ENCODE assay signal across 21 cellular contexts in the genomic region with DNA sequence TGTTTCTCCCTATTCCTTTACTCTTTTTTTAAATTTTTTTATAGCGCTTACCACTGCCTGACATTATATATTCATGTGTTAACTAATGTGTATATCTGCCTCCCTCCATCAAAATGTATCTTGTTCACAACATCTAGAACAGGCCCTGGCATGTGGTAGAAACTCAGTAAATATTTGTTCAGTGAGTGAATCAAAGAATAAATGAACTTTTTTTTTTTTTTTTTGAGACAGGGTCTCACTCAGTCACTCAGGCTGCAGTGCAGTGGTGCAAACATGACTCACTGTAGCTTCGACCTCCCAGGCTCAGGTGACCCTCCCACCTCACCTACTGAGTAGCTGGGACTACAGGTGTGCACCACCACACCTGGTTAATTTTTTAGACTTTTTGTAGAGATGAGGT. TPM values are rescaled to one million over a fixed set of nuclear protein-coding genes. Genes with fewer than 3 reads are reported as not detected.
A peak's percentile ranks its signal among the peaks of the same experiment; 100 is the strongest.
DNase-seq lines count a peak whose midpoint lies in the region; ATAC-seq, FAIRE-seq and TF ChIP-seq lines count a peak whose summit lies in the region.
"Had no signal": no experiment of that assay in that cellular context is flagged by ENCODE, and none has a peak within 500 bp of the region (broad histone marks: within the 10 kb centered on the region; RNA-seq: fewer than 3 reads in every experiment).

No MANE protein-coding gene starts in this region.

- H3K27me3 Mint-ChIP-seq in activated T-helper 17 cell treated with anti-CD3 and anti-CD28 coated beads, Interleukin-2, amount 50 U/mL, for 72 hours = no peaks in the 10 kb centered on the region

- no peak overlapping the region for H3K4me3 ChIP-seq in keratinocyte (ENCODE audit: control insufficient read depth in 2 of 3, extremely low read depth in 1 of 3, insufficient read depth in 2 of 3, low read depth in 1 of 3, low read length in 3 of 3)

- peak overlapping the region; percentile 63 for H3K27ac ChIP-seq in keratinocyte (ENCODE audit: control insufficient read depth, insufficient read depth, low read length)

- H3K79me2 ChIP-seq in keratinocyte (ENCODE audit: control insufficient read depth, insufficient read depth, low read length) = no peaks in the 10 kb centered on the region

- H3K36me3 Mint-ChIP-seq in activated T-helper 17 cell treated with anti-CD3 and anti-CD28 coated beads, Interleukin-2, amount 50 U/mL, for 72 hours (ENCODE audit: low read depth) = no peaks in the 10 kb centered on the region
- H3K36me3 Mint-ChIP-seq: CD14-positive monocyte had no signal

- no peaks in the 10 kb centered on the region for H3K4me1 Mint-ChIP-seq in activated T-helper 17 cell treated with anti-CD3 and anti-CD28 coated beads, Interleukin-2, amount 50 U/mL, for 72 hours
- H3K4me1 Mint-ChIP-seq: CD14-positive monocyte had no signal

- peak overlapping the region; percentile 61 for H3K4me2 ChIP-seq in keratinocyte (ENCODE audit: control insufficient read depth, extremely low read depth, insufficient read depth, low read depth, low read length)

- no peaks in the 10 kb centered on the region for H3K9me1 ChIP-seq in keratinocyte (ENCODE audit: control insufficient read depth, extremely low read depth, insufficient read depth, low read length)

- no peak for TF ChIP-seq CTCF in keratinocyte (optimal IDR thresholded peaks at IDR 0.05 in 1 of 3, IDR thresholded peaks at IDR 0.05 in 1 of 3, conservative IDR thresholded peaks at IDR 0.05 in 1 of 3; ENCODE audit: extremely low read depth in 1 of 3, insufficient read depth in 2 of 3, low read length in 3 of 3)

- no peaks in the 10 kb centered on the region for H3K27me3 ChIP-seq in keratinocyte (ENCODE audit: control insufficient read depth, extremely low read depth, insufficient read depth, low read length)

- H3K27ac Mint-ChIP-seq in activated T-helper 17 cell treated with anti-CD3 and anti-CD28 coated beads, Interleukin-2, amount 50 U/mL, for 72 hours = peak overlapping the region; percentile 16
- H3K27ac Mint-ChIP-seq: CD14-positive monocyte had no signal

- peaks cover 16% of the 10 kb centered on the region for H3K4me1 ChIP-seq in keratinocyte (ENCODE audit: control insufficient read depth, extremely low read depth, insufficient read depth, low read length)

- peak overlapping the region; percentile 49 for H3K9ac ChIP-seq in keratinocyte (ENCODE audit: control insufficient read depth, extremely low read depth, insufficient read depth, low read length)

- H3K9me3 ChIP-seq in keratinocyte (ENCODE audit: control insufficient read depth, low read depth, low read length) = no peaks in the 10 kb centered on the region

- ATAC-seq in activated T-helper 17 cell treated with anti-CD3 and anti-CD28 coated beads, Interleukin-2, amount 50 U/mL, for 72 hours (replicated peaks) = no peak
- ATAC-seq in activated CD4-positive, CD25-positive, alpha-beta regulatory T cell treated with anti-CD3 and anti-CD28 coated beads, Interleukin-2, amount 50 U/mL, for 24 hours = no peak

- no peak for FAIRE-seq in keratinocyte (lab: Jason Lieb, UNC)
- FAIRE-seq: H54 had no signal

- dilution Hi-C loops in keratinocyte (cut with MboI; ENCODE audit: extremely low pct_ligation_motif_present, low sequenced_read_pairs) = no loop called here

- no peaks in the 10 kb centered on the region for H3K9me3 Mint-ChIP-seq in activated T-helper 17 cell treated with anti-CD3 and anti-CD28 coated beads, Interleukin-2, amount 50 U/mL, for 72 hours

- DNase-seq in NCI-H526 treated with DMSO at 0.1 percent for 48 hours (lab: John Stamatoyannopoulos, UW) (peak; percentile 23), NCI-H526 (lab: John Stamatoyannopoulos, UW) (no peak), keratinocyte (ENCODE audit: low read depth, low spot score) (no peak), Ammon's horn (ENCODE audit: low spot score) (no peak), T1000 (lab: John Stamatoyannopoulos, UW) (no peak)
- DNase-seq: 8988T, AML-193, EL, GF-D8, KBM-7, NCI-H1092, NCI-H1436, NCI-H187 treated with DMSO at 0.1 percent for 48 hours, NCI-H510A treated with DMSO at 0.1 percent for 48 hours, OCI-M1, Right ventricle myocardium superior, SW 1271 had no signal

- peak overlapping the region; percentile 64 for H2AFZ ChIP-seq in keratinocyte (ENCODE audit: control insufficient read depth, low read length)

- H3K4me3 Mint-ChIP-seq in activated T-helper 17 cell treated with anti-CD3 and anti-CD28 coated beads, Interleukin-2, amount 50 U/mL, for 72 hours = no peak overlapping the region
- H3K4me3 Mint-ChIP-seq: CD14-positive monocyte had no signal

- H4K20me1 ChIP-seq in keratinocyte (ENCODE audit: control insufficient read depth, extremely low read depth, insufficient read depth, low read length) = no peaks in the 10 kb centered on the region

- H3K36me3 ChIP-seq in keratinocyte (ENCODE audit: control insufficient read depth in 2 of 2, extremely low read depth in 1 of 2, insufficient read depth in 2 of 2, low read length in 2 of 2) = no peaks in the 10 kb centered on the region

RNA-seq across cellular contexts. Expression of gene CALD1, which starts 7.5 kb away (rescaled TPM):
- 10 to 100 TPM in 1 of 2 donors, 1 to 10 TPM in 1; 4.0 to 27.2 TPM for total RNA-seq in activated T-helper 17 cell treated with anti-CD3 and anti-CD28 coated beads, Interleukin-2, amount 50 U/mL, for 72 hours
- 169 to 229 TPM (median 198 TPM) in 3 replicates for polyA plus RNA-seq in keratinocyte
- polyA plus RNA-seq in keratinocyte (2011; ENCODE audit: low read depth) = 135 TPM
- polyA plus RNA-seq in keratinocyte (2011; cell fraction: cytosol; rRNA removed) = 175 and 262 TPM in 2 replicates
- 308 and 349 TPM in 2 replicates for polyA plus RNA-seq in keratinocyte (2011; cell fraction: nucleus; rRNA removed)
- 55.2 and 198 TPM in 2 replicates for polyA plus RNA-seq in keratinocyte (2012; ENCODE audit: low replicate concordance)
- 79.3 to 202 TPM (median 169 TPM) in 3 replicates for polyA minus RNA-seq in keratinocyte
- polyA minus RNA-seq in keratinocyte (2011; cell fraction: cytosol; rRNA and poly(A)+ RNA removed) = 127 TPM
- polyA minus RNA-seq in keratinocyte (2011; cell fraction: nucleus; rRNA and poly(A)+ RNA removed) = 125 and 268 TPM in 2 replicates
